1 cellular context compared by ENCODE assay signal in the genomic region with DNA sequence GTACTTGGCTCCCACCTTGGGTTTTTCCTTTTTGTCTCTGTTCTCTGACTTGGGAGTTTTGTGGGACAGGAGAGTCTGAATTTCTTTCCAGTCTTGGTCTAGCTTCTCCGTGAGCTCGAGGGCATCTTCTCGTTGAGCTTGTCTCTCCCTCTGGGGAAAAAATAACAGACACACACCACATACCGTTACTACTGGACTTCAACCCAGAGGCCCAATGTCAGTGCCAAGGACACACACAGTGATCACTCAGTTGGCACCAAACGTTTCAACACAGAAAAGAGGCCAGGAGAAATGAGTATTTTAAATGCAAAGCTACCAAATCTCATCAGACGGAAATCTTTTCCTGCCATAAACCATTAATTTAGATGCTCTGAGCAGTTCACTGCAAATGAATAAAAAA.
TF ChIP-seq lines count a peak whose summit lies in the region.

No MANE protein-coding gene starts in this region.

TF ChIP-seq in GM23338, 12 proteins besides CTCF, POLR2A, EP300 and RAD21 (continued from another document):
- TF ChIP-seq, protein P1, sequence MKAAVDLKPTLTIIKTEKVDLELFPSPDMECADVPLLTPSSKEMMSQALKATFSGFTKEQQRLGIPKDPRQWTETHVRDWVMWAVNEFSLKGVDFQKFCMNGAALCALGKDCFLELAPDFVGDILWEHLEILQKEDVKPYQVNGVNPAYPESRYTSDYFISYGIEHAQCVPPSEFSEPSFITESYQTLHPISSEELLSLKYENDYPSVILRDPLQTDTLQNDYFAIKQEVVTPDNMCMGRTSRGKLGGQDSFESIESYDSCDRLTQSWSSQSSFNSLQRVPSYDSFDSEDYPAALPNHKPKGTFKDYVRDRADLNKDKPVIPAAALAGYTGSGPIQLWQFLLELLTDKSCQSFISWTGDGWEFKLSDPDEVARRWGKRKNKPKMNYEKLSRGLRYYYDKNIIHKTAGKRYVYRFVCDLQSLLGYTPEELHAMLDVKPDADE (IDR thresholded peaks at IDR 0.05), result no peak
- TF ChIP-seq EZH2phosphoT487 (IDR thresholded peaks at IDR 0.05; ENCODE audit: unreplicated experiment), result no peak
- no peak for TF ChIP-seq NANOG (IDR thresholded peaks at IDR 0.05; ENCODE audit: borderline replicate concordance)
- TF ChIP-seq, protein P2, sequence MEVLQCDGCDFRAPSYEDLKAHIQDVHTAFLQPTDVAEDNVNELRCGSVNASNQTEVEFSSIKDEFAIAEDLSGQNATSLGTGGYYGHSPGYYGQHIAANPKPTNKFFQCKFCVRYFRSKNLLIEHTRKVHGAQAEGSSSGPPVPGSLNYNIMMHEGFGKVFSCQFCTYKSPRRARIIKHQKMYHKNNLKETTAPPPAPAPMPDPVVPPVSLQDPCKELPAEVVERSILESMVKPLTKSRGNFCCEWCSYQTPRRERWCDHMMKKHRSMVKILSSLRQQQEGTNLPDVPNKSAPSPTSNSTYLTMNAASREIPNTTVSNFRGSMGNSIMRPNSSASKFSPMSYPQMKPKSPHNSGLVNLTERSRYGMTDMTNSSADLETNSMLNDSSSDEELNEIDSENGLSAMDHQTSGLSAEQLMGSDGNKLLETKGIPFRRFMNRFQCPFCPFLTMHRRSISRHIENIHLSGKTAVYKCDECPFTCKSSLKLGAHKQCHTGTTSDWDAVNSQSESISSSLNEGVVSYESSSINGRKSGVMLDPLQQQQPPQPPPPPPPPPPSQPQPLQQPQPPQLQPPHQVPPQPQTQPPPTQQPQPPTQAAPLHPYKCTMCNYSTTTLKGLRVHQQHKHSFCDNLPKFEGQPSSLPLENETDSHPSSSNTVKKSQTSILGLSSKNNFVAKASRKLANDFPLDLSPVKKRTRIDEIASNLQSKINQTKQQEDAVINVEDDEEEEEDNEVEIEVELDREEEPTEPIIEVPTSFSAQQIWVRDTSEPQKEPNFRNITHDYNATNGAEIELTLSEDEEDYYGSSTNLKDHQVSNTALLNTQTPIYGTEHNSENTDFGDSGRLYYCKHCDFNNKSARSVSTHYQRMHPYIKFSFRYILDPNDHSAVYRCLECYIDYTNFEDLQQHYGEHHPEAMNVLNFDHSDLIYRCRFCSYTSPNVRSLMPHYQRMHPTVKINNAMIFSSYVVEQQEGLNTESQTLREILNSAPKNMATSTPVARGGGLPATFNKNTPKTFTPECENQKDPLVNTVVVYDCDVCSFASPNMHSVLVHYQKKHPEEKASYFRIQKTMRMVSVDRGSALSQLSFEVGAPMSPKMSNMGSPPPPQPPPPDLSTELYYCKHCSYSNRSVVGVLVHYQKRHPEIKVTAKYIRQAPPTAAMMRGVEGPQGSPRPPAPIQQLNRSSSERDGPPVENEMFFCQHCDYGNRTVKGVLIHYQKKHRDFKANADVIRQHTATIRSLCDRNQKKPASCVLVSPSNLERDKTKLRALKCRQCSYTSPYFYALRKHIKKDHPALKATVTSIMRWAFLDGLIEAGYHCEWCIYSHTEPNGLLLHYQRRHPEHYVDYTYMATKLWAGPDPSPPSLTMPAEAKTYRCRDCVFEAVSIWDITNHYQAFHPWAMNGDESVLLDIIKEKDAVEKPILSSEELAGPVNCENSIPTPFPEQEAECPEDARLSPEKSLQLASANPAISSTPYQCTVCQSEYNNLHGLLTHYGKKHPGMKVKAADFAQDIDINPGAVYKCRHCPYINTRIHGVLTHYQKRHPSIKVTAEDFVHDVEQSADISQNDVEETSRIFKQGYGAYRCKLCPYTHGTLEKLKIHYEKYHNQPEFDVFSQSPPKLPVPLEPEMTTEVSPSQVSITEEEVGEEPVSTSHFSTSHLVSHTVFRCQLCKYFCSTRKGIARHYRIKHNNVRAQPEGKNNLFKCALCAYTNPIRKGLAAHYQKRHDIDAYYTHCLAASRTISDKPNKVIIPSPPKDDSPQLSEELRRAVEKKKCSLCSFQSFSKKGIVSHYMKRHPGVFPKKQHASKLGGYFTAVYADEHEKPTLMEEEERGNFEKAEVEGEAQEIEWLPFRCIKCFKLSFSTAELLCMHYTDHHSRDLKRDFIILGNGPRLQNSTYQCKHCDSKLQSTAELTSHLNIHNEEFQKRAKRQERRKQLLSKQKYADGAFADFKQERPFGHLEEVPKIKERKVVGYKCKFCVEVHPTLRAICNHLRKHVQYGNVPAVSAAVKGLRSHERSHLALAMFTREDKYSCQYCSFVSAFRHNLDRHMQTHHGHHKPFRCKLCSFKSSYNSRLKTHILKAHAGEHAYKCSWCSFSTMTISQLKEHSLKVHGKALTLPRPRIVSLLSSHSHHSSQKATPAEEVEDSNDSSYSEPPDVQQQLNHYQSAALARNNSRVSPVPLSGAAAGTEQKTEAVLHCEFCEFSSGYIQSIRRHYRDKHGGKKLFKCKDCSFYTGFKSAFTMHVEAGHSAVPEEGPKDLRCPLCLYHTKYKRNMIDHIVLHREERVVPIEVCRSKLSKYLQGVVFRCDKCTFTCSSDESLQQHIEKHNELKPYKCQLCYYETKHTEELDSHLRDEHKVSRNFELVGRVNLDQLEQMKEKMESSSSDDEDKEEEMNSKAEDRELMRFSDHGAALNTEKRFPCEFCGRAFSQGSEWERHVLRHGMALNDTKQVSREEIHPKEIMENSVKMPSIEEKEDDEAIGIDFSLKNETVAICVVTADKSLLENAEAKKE (CRISPR knock-in tag; IDR thresholded peaks at IDR 0.05), result no peak
- TF ChIP-seq JUNB (IDR thresholded peaks at IDR 0.05; ENCODE audit: unreplicated experiment), result no peak
- TF ChIP-seq POLR2AphosphoS5 (IDR thresholded peaks at IDR 0.05; ENCODE audit: low read depth), result no peak
- TF ChIP-seq EZH2 (IDR thresholded peaks at IDR 0.05; ENCODE audit: low read depth, unreplicated experiment), result no peak
- no peak for TF ChIP-seq ZNF331 (CRISPR knock-in tag; IDR thresholded peaks at IDR 0.05; ENCODE audit: low read depth)
- TF ChIP-seq, protein P3, sequence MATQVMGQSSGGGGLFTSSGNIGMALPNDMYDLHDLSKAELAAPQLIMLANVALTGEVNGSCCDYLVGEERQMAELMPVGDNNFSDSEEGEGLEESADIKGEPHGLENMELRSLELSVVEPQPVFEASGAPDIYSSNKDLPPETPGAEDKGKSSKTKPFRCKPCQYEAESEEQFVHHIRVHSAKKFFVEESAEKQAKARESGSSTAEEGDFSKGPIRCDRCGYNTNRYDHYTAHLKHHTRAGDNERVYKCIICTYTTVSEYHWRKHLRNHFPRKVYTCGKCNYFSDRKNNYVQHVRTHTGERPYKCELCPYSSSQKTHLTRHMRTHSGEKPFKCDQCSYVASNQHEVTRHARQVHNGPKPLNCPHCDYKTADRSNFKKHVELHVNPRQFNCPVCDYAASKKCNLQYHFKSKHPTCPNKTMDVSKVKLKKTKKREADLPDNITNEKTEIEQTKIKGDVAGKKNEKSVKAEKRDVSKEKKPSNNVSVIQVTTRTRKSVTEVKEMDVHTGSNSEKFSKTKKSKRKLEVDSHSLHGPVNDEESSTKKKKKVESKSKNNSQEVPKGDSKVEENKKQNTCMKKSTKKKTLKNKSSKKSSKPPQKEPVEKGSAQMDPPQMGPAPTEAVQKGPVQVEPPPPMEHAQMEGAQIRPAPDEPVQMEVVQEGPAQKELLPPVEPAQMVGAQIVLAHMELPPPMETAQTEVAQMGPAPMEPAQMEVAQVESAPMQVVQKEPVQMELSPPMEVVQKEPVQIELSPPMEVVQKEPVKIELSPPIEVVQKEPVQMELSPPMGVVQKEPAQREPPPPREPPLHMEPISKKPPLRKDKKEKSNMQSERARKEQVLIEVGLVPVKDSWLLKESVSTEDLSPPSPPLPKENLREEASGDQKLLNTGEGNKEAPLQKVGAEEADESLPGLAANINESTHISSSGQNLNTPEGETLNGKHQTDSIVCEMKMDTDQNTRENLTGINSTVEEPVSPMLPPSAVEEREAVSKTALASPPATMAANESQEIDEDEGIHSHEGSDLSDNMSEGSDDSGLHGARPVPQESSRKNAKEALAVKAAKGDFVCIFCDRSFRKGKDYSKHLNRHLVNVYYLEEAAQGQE (IDR thresholded peaks at IDR 0.05; ENCODE audit: unreplicated experiment), result no peak
- TF ChIP-seq ZNF114 (CRISPR knock-in tag; IDR thresholded peaks at IDR 0.05), result no peak
TF ChIP-seq in GM23338: peak in this region for 0.
